ENCODE assay signal across 9 cellular contexts in genomic region chr2:85577063-85577385, GRCh38. TPM values are rescaled to one million over a fixed set of nuclear protein-coding genes. Genes with fewer than 3 reads are reported as not detected.
DNase-seq lines count a peak whose midpoint lies in the region; ATAC-seq and TF ChIP-seq lines count a peak whose summit lies in the region.
"Had no signal": no experiment of that assay in that cellular context is flagged by ENCODE, and none has a peak within 500 bp of the region (broad histone marks: within the 10 kb centered on the region; RNA-seq: fewer than 3 reads in every experiment).

No MANE protein-coding gene starts in this region.

- no peak for TF ChIP-seq CTCF in GM12875 (IDR thresholded peaks at IDR 0.05; ENCODE audit: borderline replicate concordance, insufficient read depth, low read depth, low read length)

- H3K27ac ChIP-seq in skeletal muscle tissue (ENCODE audit: low read depth, low read length): peak overlapping the region; percentile 76

- H3K27me3 Mint-ChIP-seq in T-cell: no peaks in the 10 kb centered on the region

- POLR2A ChIA-PET in T-cell (lab: Charles Lee): interaction anchor here in 1 of 2 donors (1.5 kb wide), 1 partner anchor 18 kb away, joined by 3 read pairs; the partner anchor contains the start of gene RNF181

- ATAC-seq in T-cell (replicated peaks in 1 of 4): no peak

- H3K9ac ChIP-seq in iPS-15b (ENCODE audit: low read depth, low read length) (no peak overlapping the region), skeletal muscle tissue (ENCODE audit: low read depth in 1 of 3, low read length in 3 of 3) (no peak overlapping the region)

- peaks cover 6% of the 10 kb centered on the region for H3K27me3 ChIP-seq in iPS-15b (ENCODE audit: control insufficient read depth, insufficient read depth, low read length)
- H3K27me3 ChIP-seq in skeletal muscle tissue (ENCODE audit: control insufficient read depth in 3 of 3, insufficient read depth in 3 of 3, low read length in 3 of 3): no peaks in the 10 kb centered on the region

- H3K4me1 Mint-ChIP-seq in T-cell: peaks cover 35 to 44% (median 41%) of the 10 kb centered on the region in 3 donors

- CTCF ChIA-PET in T-cell (lab: Charles Lee): interaction anchor here (0.7 to 2.1 kb wide), 5 partner anchors 10 to 186 kb away, joined by 4 to 9 read pairs (median 6); no protein-coding TSS in a partner anchor

- peaks cover 12% of the 10 kb centered on the region for H3K36me3 Mint-ChIP-seq in T-cell

- no peaks in the 10 kb centered on the region for H3K36me3 ChIP-seq in iPS-15b (ENCODE audit: control insufficient read depth, insufficient read depth, low read length)
- no peaks in the 10 kb centered on the region for H3K36me3 ChIP-seq in skeletal muscle tissue (ENCODE audit: control insufficient read depth in 3 of 3, insufficient read depth in 3 of 3, low read length in 3 of 3)

- DNase-seq in T-cell (no peak), DMS79 treated with DMSO at 0.1 percent for 48 hours (lab: John Stamatoyannopoulos, UW) (no peak), NCI-H748 (lab: John Stamatoyannopoulos, UW; ENCODE audit: unreplicated experiment) (no peak), C1 segment of cervical spinal cord (lab: John Stamatoyannopoulos, UW) (no peak), NCI-H1105 (lab: John Stamatoyannopoulos, UW) (no peak)
- DNase-seq: NCI-H82 had no signal

- H3K4me1 ChIP-seq in iPS-15b (ENCODE audit: control insufficient read depth, insufficient read depth, low read length) (peaks cover 11% of the 10 kb centered on the region), skeletal muscle tissue (ENCODE audit: control insufficient read depth in 3 of 3, insufficient read depth in 3 of 3, low read length in 3 of 3) (peaks cover 23 to 33% (median 26%) of the 10 kb centered on the region in 3 donors)

- H3K4me3 Mint-ChIP-seq in T-cell: peak overlapping the region; percentile 93 to 96 (median 94)

- H3K27ac Mint-ChIP-seq in T-cell: peak overlapping the region; percentile 86 to 98

- H3K4me3 ChIP-seq in GM12875 (ENCODE audit: low read depth, low read length): peak overlapping the region; percentile 51
- peak overlapping the region; percentile 62 for H3K4me3 ChIP-seq in iPS-15b (ENCODE audit: low read depth, low read length)
- peak overlapping the region in 1 of 3 donors; percentile 51 for H3K4me3 ChIP-seq in skeletal muscle tissue (ENCODE audit: low read length in 3 of 3)

- no peaks in the 10 kb centered on the region for H3K9me3 Mint-ChIP-seq in T-cell

- H3K9me3 ChIP-seq in iPS-15b (ENCODE audit: control insufficient read depth, insufficient read depth, low read length) (no peaks in the 10 kb centered on the region), skeletal muscle tissue (ENCODE audit: control insufficient read depth in 3 of 3, low read length in 3 of 3) (no peaks in the 10 kb centered on the region)

RNA-seq across cellular contexts. Expression of gene VAMP8, which starts 0.4 kb away (rescaled TPM):
- total RNA-seq in T-cell (100 to 1,000 TPM in 1 of 5 donors, 10 to 100 TPM in 4; 76.2 to 102 (median 84.5) TPM), skeletal muscle tissue (4.7 TPM)

RNA-seq across cellular contexts. Expression of gene VAMP5, which starts 7.2 kb away (rescaled TPM):
- total RNA-seq in T-cell (10 to 100 TPM; 25.0 to 40.1 (median 33.9) TPM), skeletal muscle tissue (17.7 TPM)

RNA-seq across cellular contexts. Expression of gene GGCX, which starts 15.7 kb away (rescaled TPM):
- total RNA-seq in T-cell (10 to 100 TPM; 20.4 to 29.7 (median 25.7) TPM), skeletal muscle tissue (24.5 TPM)

RNA-seq across cellular contexts. Expression of gene RNF181, which starts 18.5 kb away (rescaled TPM):
- total RNA-seq in T-cell (10 to 100 TPM; 49.9 to 74.6 (median 64.3) TPM), skeletal muscle tissue (74.1 TPM)

RNA-seq across cellular contexts. Expression of gene TMEM150A, which starts 25.5 kb away (rescaled TPM):
- total RNA-seq in T-cell: 10 to 100 TPM in 3 of 5 donors, 1 to 10 TPM in 2; 8.4 to 17.1 (median 16.2) TPM
- total RNA-seq in skeletal muscle tissue: 4.7 TPM

Comparison
In these comparisons a context has a peak if more than half of its experiments do, and no peak if none do; other contexts are left out.
1. RNA of gene VAMP8, which starts 0.4 kb away (total RNA-seq): 76.2 to 102 TPM in T-cell; 4.7 TPM in skeletal muscle tissue (single experiment); every median in the first group is over 10 times any median in the second.